Comparison of ENCODE assay signal across 25 cellular contexts in the genomic region with DNA sequence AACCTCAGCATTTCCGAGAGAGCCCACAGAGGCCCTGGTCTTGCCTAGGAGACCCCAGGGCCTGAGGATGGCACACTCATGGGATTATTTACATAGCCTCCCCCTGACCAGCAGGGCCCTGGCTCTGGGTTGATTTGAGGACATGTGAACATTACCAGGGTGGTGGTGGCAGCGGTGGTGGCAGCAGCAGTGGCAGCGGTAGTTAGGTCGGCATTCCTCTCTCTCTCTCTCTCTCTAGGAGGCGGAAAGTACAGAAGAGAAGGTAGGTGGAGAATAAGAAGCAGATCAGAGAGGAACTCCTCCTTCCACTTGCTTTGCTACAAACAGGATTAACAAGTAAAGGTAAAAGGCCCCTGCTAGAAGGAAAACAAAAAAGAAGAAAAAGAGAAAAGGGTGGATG. TPM values are rescaled to one million over a fixed set of nuclear protein-coding genes. Genes with fewer than 3 reads are reported as not detected.
DNase-seq lines count a peak whose midpoint lies in the region; ATAC-seq and TF ChIP-seq lines count a peak whose summit lies in the region.
"Had no signal": no experiment of that assay in that cellular context is flagged by ENCODE, and none has a peak within 500 bp of the region (broad histone marks: within the 10 kb centered on the region; RNA-seq: fewer than 3 reads in every experiment).

No MANE protein-coding gene starts in this region.

- no peaks in the 10 kb centered on the region for H3K27me3 Mint-ChIP-seq in MCF 10A (ENCODE audit: insufficient read depth, unreplicated experiment)
- no peaks in the 10 kb centered on the region for H3K27me3 Mint-ChIP-seq in activated T-helper 17 cell treated with anti-CD3 and anti-CD28 coated beads, Interleukin-2, amount 50 U/mL, for 72 hours
- no peaks in the 10 kb centered on the region for H3K27me3 Mint-ChIP-seq in natural killer cell (ENCODE audit: low read depth in 2 of 2)
- H3K27me3 Mint-ChIP-seq in type B pancreatic cell: no peaks in the 10 kb centered on the region
- peaks cover 2% of the 10 kb centered on the region; the same call in 1 of the 2 replicates for H3K27me3 Mint-ChIP-seq in HFFc6 (ENCODE audit: insufficient read depth)
- H3K27me3 Mint-ChIP-seq: CD4-positive, alpha-beta T cell had no signal

- no peak for ATAC-seq in activated T-helper 17 cell treated with anti-CD3 and anti-CD28 coated beads, Interleukin-2, amount 50 U/mL, for 72 hours (replicated peaks)
- no peak for ATAC-seq in natural killer cell
- ATAC-seq: heart left ventricle, right lobe of liver had no signal

- CTCF ChIA-PET in MCF 10A (lab: Yijun Ruan, JAX): no interaction called here
- CTCF ChIA-PET in mammary epithelial cell (lab: Charles Lee; ENCODE audit: low non-redundant PET): no interaction called here

- H3K27me3 ChIP-seq in mammary epithelial cell (ENCODE audit: insufficient read depth, low read length): no peaks in the 10 kb centered on the region
- H3K27me3 ChIP-seq: heart left ventricle, right lobe of liver, thyroid gland had no signal

- H3K9me3 ChIP-seq in mammary epithelial cell (replicated peaks; ENCODE audit: insufficient read depth, low read length): no peaks in the 10 kb centered on the region
- H3K9me3 ChIP-seq: heart left ventricle, left ventricle myocardium inferior, right lobe of liver, thyroid gland had no signal

- no peak overlapping the region for H3K4me3 Mint-ChIP-seq in MCF 10A (ENCODE audit: unreplicated experiment)
- H3K4me3 Mint-ChIP-seq in activated T-helper 17 cell treated with anti-CD3 and anti-CD28 coated beads, Interleukin-2, amount 50 U/mL, for 72 hours: no peak overlapping the region
- H3K4me3 Mint-ChIP-seq in natural killer cell: peak overlapping the region; percentile 55
- peak overlapping the region; percentile 56 for H3K4me3 Mint-ChIP-seq in type B pancreatic cell
- H3K4me3 Mint-ChIP-seq in HFFc6: no peak overlapping the region
- H3K4me3 Mint-ChIP-seq: CD4-positive, alpha-beta T cell had no signal

- dilution Hi-C loops in mammary epithelial cell (cut with HindIII; ENCODE audit: low sequenced_read_pairs): loop anchor here (5.0 kb wide), 2 partner anchors 34 to 81 kb away; no protein-coding TSS in a partner anchor

- DNase-seq in MCF 10A (ENCODE audit: unreplicated experiment) (no peak), mammary epithelial cell (no peak), natural killer cell (no peak), type B pancreatic cell (ENCODE audit: extremely low spot score, unreplicated experiment) (no peak), HFFc6 (no peak)
- DNase-seq in activated CD4-positive, CD25-positive, alpha-beta regulatory T cell treated with anti-CD3 and anti-CD28 coated beads, Interleukin-2, amount 50 U/mL, for 72 hours: no peak
- no peak for DNase-seq in activated CD8-positive, alpha-beta memory T cell treated with anti-CD3 and anti-CD28 coated beads, Interleukin-2, amount 50 U/mL, for 48 hours
- DNase-seq: activated CD4-positive, alpha-beta T cell treated with anti-CD3 and anti-CD28 coated beads, Interleukin-2, amount 50 U/mL, for 1 hour; CD4-positive, alpha-beta T cell; DMS53; GF-D8; heart left ventricle; left ventricle myocardium inferior; MM.1S; NCI-H1436; NCI-H2171 treated with DMSO at 0.1 percent for 48 hours; NCI-H69; OCI-M1; right lobe of liver; Right ventricle myocardium superior; stimulated activated naive CD4-positive, alpha-beta T cell; SW 1271; thyroid gland had no signal

- in situ Hi-C loops in mammary epithelial cell (cut with MboI; ENCODE audit: low sequenced_read_pairs in 2 of 2): no loop called here

- H3K36me3 ChIP-seq in mammary epithelial cell (ENCODE audit: insufficient read depth, low read length): peaks cover 8% of the 10 kb centered on the region

- H3K36me3 Mint-ChIP-seq in MCF 10A (ENCODE audit: insufficient read depth, unreplicated experiment): peaks cover 100% of the 10 kb centered on the region
- H3K36me3 Mint-ChIP-seq in activated T-helper 17 cell treated with anti-CD3 and anti-CD28 coated beads, Interleukin-2, amount 50 U/mL, for 72 hours (ENCODE audit: low read depth): peaks cover 92% of the 10 kb centered on the region
- peaks cover 21% of the 10 kb centered on the region for H3K36me3 Mint-ChIP-seq in natural killer cell
- peaks cover 49% of the 10 kb centered on the region for H3K36me3 Mint-ChIP-seq in type B pancreatic cell
- peaks cover 55% of the 10 kb centered on the region for H3K36me3 Mint-ChIP-seq in HFFc6 (ENCODE audit: low read depth)

- H3K4me1 ChIP-seq in mammary epithelial cell (ENCODE audit: insufficient read depth, low read length): peaks cover 31% of the 10 kb centered on the region

- no peak overlapping the region for H3K4me2 ChIP-seq in mammary epithelial cell (ENCODE audit: insufficient read depth, low read depth, low read length)

- H3K9me3 Mint-ChIP-seq in MCF 10A (ENCODE audit: unreplicated experiment) (no peaks in the 10 kb centered on the region), natural killer cell (no peaks in the 10 kb centered on the region), type B pancreatic cell (no peaks in the 10 kb centered on the region), HFFc6 (no peaks in the 10 kb centered on the region)
- H3K9me3 Mint-ChIP-seq in activated T-helper 17 cell treated with anti-CD3 and anti-CD28 coated beads, Interleukin-2, amount 50 U/mL, for 72 hours: no peaks in the 10 kb centered on the region
- H3K9me3 Mint-ChIP-seq: CD4-positive, alpha-beta T cell had no signal

- no peaks in the 10 kb centered on the region for H4K20me1 ChIP-seq in mammary epithelial cell (ENCODE audit: insufficient read depth, low read length)

- POLR2A ChIA-PET in MCF 10A (lab: Yijun Ruan, JAX): interaction anchor here (2.3 to 14.7 kb wide), 2 partner anchors 19 to 35 kb away, joined by 7 to 242 read pairs; a partner anchor contains a TSS

- no peak overlapping the region for H2AFZ ChIP-seq in mammary epithelial cell (ENCODE audit: low read depth, low read length)

- BruUV-seq in MCF 10A (replicated peaks; lab: Mats Ljungman, UMichigan) (no TSS peak), mammary epithelial cell (replicated peaks; lab: Mats Ljungman, UMichigan) (no TSS peak)

- H3K27ac ChIP-seq in mammary epithelial cell (ENCODE audit: insufficient read depth, low read depth, low read length): no peak overlapping the region
- H3K27ac ChIP-seq: coronary artery, right lobe of liver had no signal

- TF ChIP-seq CTCF in MCF 10A (IDR thresholded peaks at IDR 0.05; ENCODE audit: unreplicated experiment) (no peak), mammary epithelial cell (conservative IDR thresholded peaks at IDR 0.05 in 1 of 2, IDR thresholded peaks at IDR 0.05 in 1 of 2; ENCODE audit: extremely low read depth in 1 of 2, insufficient read depth in 1 of 2, low read depth in 1 of 2, low read length in 2 of 2) (no peak), natural killer cell (IDR thresholded peaks at IDR 0.05) (no peak), type B pancreatic cell (conservative IDR thresholded peaks at IDR 0.05) (no peak), HFFc6 (IDR thresholded peaks at IDR 0.05) (no peak)

- peaks cover 52% of the 10 kb centered on the region for H3K79me2 ChIP-seq in mammary epithelial cell (ENCODE audit: insufficient read depth, low read length)

- intact Hi-C loops in MCF 10A (cut with micrococcal nuclease) (no loop called here), mammary epithelial cell (cut with micrococcal nuclease) (no loop called here), natural killer cell (cut with micrococcal nuclease) (no loop called here)

- H3K9ac ChIP-seq in mammary epithelial cell (ENCODE audit: insufficient read depth, low read length): no peak overlapping the region

- H3K4me1 Mint-ChIP-seq in MCF 10A (ENCODE audit: insufficient read depth, unreplicated experiment): peaks cover 55% of the 10 kb centered on the region
- peaks cover 47% of the 10 kb centered on the region for H3K4me1 Mint-ChIP-seq in activated T-helper 17 cell treated with anti-CD3 and anti-CD28 coated beads, Interleukin-2, amount 50 U/mL, for 72 hours
- peaks cover 84 to 87% of the 10 kb centered on the region in 2 donors for H3K4me1 Mint-ChIP-seq in natural killer cell
- peaks cover 40% of the 10 kb centered on the region for H3K4me1 Mint-ChIP-seq in type B pancreatic cell (ENCODE audit: unreplicated experiment)
- peaks cover 59% of the 10 kb centered on the region for H3K4me1 Mint-ChIP-seq in HFFc6 (ENCODE audit: low read depth)

- no peak overlapping the region for H3K4me3 ChIP-seq in mammary epithelial cell (replicated peaks in 1 of 3; ENCODE audit: insufficient read depth in 1 of 3, low read depth in 2 of 3, low read length in 3 of 3)
- H3K4me3 ChIP-seq: coronary artery, heart left ventricle, left ventricle myocardium inferior, right lobe of liver, thyroid gland had no signal

- peak overlapping the region; percentile 21 for H3K27ac Mint-ChIP-seq in MCF 10A (ENCODE audit: low read depth, unreplicated experiment)
- H3K27ac Mint-ChIP-seq in activated T-helper 17 cell treated with anti-CD3 and anti-CD28 coated beads, Interleukin-2, amount 50 U/mL, for 72 hours: peak overlapping the region; percentile 98
- peak overlapping the region; percentile 97 to 98 for H3K27ac Mint-ChIP-seq in natural killer cell
- peak overlapping the region; percentile 98 for H3K27ac Mint-ChIP-seq in type B pancreatic cell
- H3K27ac Mint-ChIP-seq in HFFc6: no peak overlapping the region
- H3K27ac Mint-ChIP-seq: CD4-positive, alpha-beta T cell had no signal

- WGBS in mammary epithelial cell (ENCODE audit: low coverage, missing lambda C conversion rate): 100% methylated on average over 3 of the region's 5 CpGs

RNA-seq across cellular contexts. Expression of a gene that starts 39.3 kb away (rescaled TPM):
- 155 and 184 TPM in 2 replicates for total RNA-seq in MCF 10A (2022)
- 100 to 1,000 TPM in 1 of 2 donors, 10 to 100 TPM in 1; 82.2 to 135 TPM for total RNA-seq in mammary epithelial cell
- 69.9 TPM for polyA plus RNA-seq in mammary epithelial cell
- polyA minus RNA-seq in mammary epithelial cell: 212 TPM
- total RNA-seq in activated T-helper 17 cell treated with anti-CD3 and anti-CD28 coated beads, Interleukin-2, amount 50 U/mL, for 72 hours: 10 to 100 TPM; 45.4 to 57.9 TPM
- 100 to 1,000 TPM; 122 to 143 (median 128) TPM for total RNA-seq in natural killer cell
- total RNA-seq in type B pancreatic cell (ENCODE audit: low replicate concordance): 91.9 and 150 TPM in 2 replicates
- total RNA-seq in HFFc6 (2021; fragmentation: NEBNext Ultra II Directional; extraction: Animal tissue kit (Norgen Biotek cat#: 25700)): 100 to 1,000 TPM in 4 of 6 experiments, 10 to 100 TPM in 2; 87.2 to 116 (median 106) TPM

RNA-seq across cellular contexts. Expression of a gene that starts 51.4 kb away (rescaled TPM):
- 17.2 and 19.3 TPM in 2 replicates for total RNA-seq in MCF 10A (2022)
- 10 to 100 TPM; 18.0 to 28.3 TPM for total RNA-seq in mammary epithelial cell
- polyA plus RNA-seq in mammary epithelial cell: 11.3 TPM
- 15.8 TPM for polyA minus RNA-seq in mammary epithelial cell
- 10 to 100 TPM; 24.2 to 30.9 TPM for total RNA-seq in activated T-helper 17 cell treated with anti-CD3 and anti-CD28 coated beads, Interleukin-2, amount 50 U/mL, for 72 hours
- 10 to 100 TPM; 21.9 to 23.2 (median 22.1) TPM for total RNA-seq in natural killer cell
- total RNA-seq in type B pancreatic cell (ENCODE audit: low replicate concordance): 21.0 and 25.4 TPM in 2 replicates
- 10 to 100 TPM; 20.3 to 22.1 (median 21.6) TPM for total RNA-seq in HFFc6 (2021; fragmentation: NEBNext Ultra II Directional; extraction: Animal tissue kit (Norgen Biotek cat#: 25700))

Comparison
In these comparisons a context has a peak if more than half of its experiments do, and no peak if none do; other contexts are left out.
1. H3K4me3 Mint-ChIP-seq: peak in natural killer cell (single experiment) and type B pancreatic cell (single experiment); none in MCF 10A (single experiment), activated T-helper 17 cell treated with anti-CD3 and anti-CD28 coated beads, Interleukin-2, amount 50 U/mL, for 72 hours (single experiment) and HFFc6 (single experiment).